In the genomic region with DNA sequence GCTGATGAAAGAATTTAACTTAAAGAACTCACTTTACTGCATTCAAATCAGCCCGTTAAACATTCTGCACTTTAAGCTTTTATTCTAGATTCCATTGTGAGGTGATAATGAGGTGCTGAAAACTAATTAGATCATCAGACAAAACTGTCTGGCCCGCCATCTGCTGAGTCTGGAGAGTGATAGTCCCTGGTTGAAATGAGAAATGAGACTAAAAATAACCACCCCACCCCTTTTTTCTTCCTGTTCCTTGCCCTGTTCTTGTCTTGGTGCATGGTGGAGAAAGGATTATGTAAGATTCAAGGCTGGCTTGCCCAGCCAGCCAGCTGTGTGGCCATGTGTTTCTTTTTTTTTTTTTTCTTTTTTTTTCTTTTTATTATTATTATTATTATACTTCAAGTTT, we compare ENCODE assay signal across 20 cellular contexts.
"Had no signal": no experiment of that assay in that cellular context is flagged by ENCODE, and none has a peak within 500 bp of the region (broad histone marks: within the 10 kb centered on the region; RNA-seq: fewer than 3 reads in every experiment).

No MANE protein-coding gene starts in this region.

- H3K36me3 Mint-ChIP-seq: activated naive CD8-positive, alpha-beta T cell treated with anti-CD3 and anti-CD28 coated beads, Interleukin-2, amount 10 ng/mL, durations not matched to agents 7 days and 5 days had no signal

- FAIRE-seq: kidney, TTC549 had no signal

- H3K36me3 ChIP-seq: brain microvascular endothelial cell, tibial nerve, vagina had no signal

- H3K27me3 ChIP-seq: brain microvascular endothelial cell, tibial nerve, vagina had no signal

- H3K4me3 ChIP-seq: skin epidermis, tibial nerve, vagina had no signal

- H3K4me1 ChIP-seq: tibial nerve, vagina had no signal

- H3K27ac Mint-ChIP-seq: activated naive CD8-positive, alpha-beta T cell treated with anti-CD3 and anti-CD28 coated beads, Interleukin-2, amount 10 ng/mL, durations not matched to agents 7 days and 5 days; dendritic cell treated with granulocyte-macrophage colony-stimulating factor and Interleukin-4, amounts not matched to agents 40 ng/mL and 50 ng/mL, for 4 days; nephron progenitor cell; progenitor cell of endocrine pancreas had no signal

- H3K9me3 ChIP-seq: vagina had no signal

- H3K27me3 Mint-ChIP-seq: activated naive CD8-positive, alpha-beta T cell treated with anti-CD3 and anti-CD28 coated beads, Interleukin-2, amount 10 ng/mL, durations not matched to agents 7 days and 5 days; dendritic cell treated with granulocyte-macrophage colony-stimulating factor and Interleukin-4, amounts not matched to agents 40 ng/mL and 50 ng/mL, for 4 days had no signal

- DNase-seq: activated CD4-positive, alpha-beta T cell treated with anti-CD3 and anti-CD28 coated beads, Interleukin-2, amount 50 U/mL, for 1 hour; activated CD8-positive, alpha-beta memory T cell treated with anti-CD3 and anti-CD28 coated beads for 24 hours; activated naive CD8-positive, alpha-beta T cell treated with anti-CD3 and anti-CD28 coated beads, Interleukin-2, amount 10 ng/mL, durations not matched to agents 7 days and 5 days; brain microvascular endothelial cell; cerebellar nuclear complex; effector memory CD4-positive, alpha-beta T cell; kidney; mesenchymal stem cell; nephron progenitor cell; occipital lobe; stimulated activated CD4-positive, alpha-beta T cell treated with anti-CD3 and anti-CD28 coated beads, Interleukin-4, amount 100 ng/mL, for 24 hours; stimulated activated naive CD4-positive, alpha-beta T cell; T-helper 2 cell had no signal

- H3K27ac ChIP-seq: brain microvascular endothelial cell, epithelial cell of prostate, skin epidermis, tibial nerve, vagina had no signal

- H3K4me3 Mint-ChIP-seq: activated naive CD8-positive, alpha-beta T cell treated with anti-CD3 and anti-CD28 coated beads, Interleukin-2, amount 10 ng/mL, durations not matched to agents 7 days and 5 days; dendritic cell treated with granulocyte-macrophage colony-stimulating factor and Interleukin-4, amounts not matched to agents 40 ng/mL and 50 ng/mL, for 4 days; nephron progenitor cell had no signal

- H3K4me1 Mint-ChIP-seq: activated naive CD8-positive, alpha-beta T cell treated with anti-CD3 and anti-CD28 coated beads, Interleukin-2, amount 10 ng/mL, durations not matched to agents 7 days and 5 days had no signal
